Comparison of ENCODE assay signal across 15 cellular contexts in the genomic region with DNA sequence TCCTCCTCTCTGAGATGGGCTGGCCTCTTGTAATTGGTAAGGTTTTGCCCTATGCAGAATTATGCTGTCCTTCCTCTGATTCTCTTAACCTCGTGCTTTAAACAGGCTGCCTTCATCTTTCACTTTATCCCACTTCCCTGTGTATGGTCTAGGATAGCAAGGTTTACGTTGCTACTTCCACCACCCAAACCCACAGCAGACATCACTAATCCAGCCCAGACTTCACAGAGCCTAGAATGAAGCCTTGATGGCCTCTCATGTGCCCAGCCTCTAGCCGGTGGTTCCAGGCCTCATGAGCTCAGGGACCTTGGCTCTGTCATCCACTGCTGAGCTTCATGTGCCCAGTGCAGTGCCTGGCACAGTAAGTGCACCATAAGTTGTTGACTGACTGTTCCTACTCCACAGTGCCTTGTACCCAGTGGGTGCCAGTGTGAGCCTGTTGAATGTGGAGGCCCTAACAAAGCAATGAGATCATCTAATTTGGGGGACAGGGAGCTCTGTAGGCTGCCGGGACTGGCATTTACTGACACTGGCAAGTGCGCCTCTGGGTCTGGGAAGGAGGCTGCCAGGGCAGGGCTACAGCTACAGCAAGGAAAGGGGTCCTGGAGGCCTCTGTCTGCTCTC. TPM values are rescaled to one million over a fixed set of nuclear protein-coding genes. Genes with fewer than 3 reads are reported as not detected.
DNase-seq lines count a peak whose midpoint lies in the region; ATAC-seq, FAIRE-seq and TF ChIP-seq lines count a peak whose summit lies in the region.
"Had no signal": no experiment of that assay in that cellular context is flagged by ENCODE, and none has a peak within 500 bp of the region (broad histone marks: within the 10 kb centered on the region; RNA-seq: fewer than 3 reads in every experiment).

No MANE protein-coding gene starts in this region.

- peaks cover 46% of the 10 kb centered on the region for H4K20me1 ChIP-seq in astrocyte (ENCODE audit: insufficient read depth, low read length)

- H2AFZ ChIP-seq in astrocyte (ENCODE audit: low read depth, low read length), result no peak overlapping the region

- H3K9ac ChIP-seq in astrocyte (ENCODE audit: low read length), result peak overlapping the region; percentile 2

- peaks cover 6 to 32% (median 25%) of the 10 kb centered on the region in 4 donors for H3K4me1 Mint-ChIP-seq in CD4-positive, CD25-positive, alpha-beta regulatory T cell
- H3K4me1 Mint-ChIP-seq in astrocyte (ENCODE audit: low read depth, unreplicated experiment), result peaks cover 35% of the 10 kb centered on the region

- ATAC-seq in CD4-positive, CD25-positive, alpha-beta regulatory T cell (ENCODE audit: low read depth in 2 of 2), result no peak
- ATAC-seq in GM18861 (IDR thresholded peaks at IDR 0.05; ENCODE audit: unreplicated experiment) (no peak), GM18867 (IDR thresholded peaks at IDR 0.05; ENCODE audit: unreplicated experiment) (no peak), GM21447 (IDR thresholded peaks at IDR 0.05; ENCODE audit: unreplicated experiment) (no peak)
- ATAC-seq: activated CD4-positive, alpha-beta T cell treated with anti-CD3 and anti-CD28 coated beads for 36 hours; left colon had no signal

- no peak overlapping the region for H3K27ac ChIP-seq in CD4-positive, CD25-positive, alpha-beta regulatory T cell (ENCODE audit: insufficient read depth, low read length, poor library complexity, severe bottlenecking)
- H3K27ac ChIP-seq in HL-60 (replicated peaks) (0 out of 2 replicates have a peak overlapping the region, but pooled peaks have one; percentile 15), astrocyte (ENCODE audit: low read depth, low read length) (peak overlapping the region; percentile 14), neutrophil (peak overlapping the region; percentile 98)

- no peak for FAIRE-seq in astrocyte (lab: Jason Lieb, UNC)
- FAIRE-seq: endometrium had no signal

- no peak overlapping the region for H3K4me3 ChIP-seq in CD4-positive, CD25-positive, alpha-beta regulatory T cell (ENCODE audit: low read depth, low read length)
- H3K4me3 ChIP-seq in HL-60 (replicated peaks; ENCODE audit: insufficient read depth, low read length) (no peak overlapping the region), astrocyte (ENCODE audit: insufficient read depth, low read depth, low read length) (no peak overlapping the region), neutrophil (ENCODE audit: low read depth in 1 of 2, low read length in 1 of 2) (peak overlapping the region; percentile 26 to 58)

- peak overlapping the region; percentile 56 for H3K4me2 ChIP-seq in astrocyte (ENCODE audit: low read length)

- no peak for DNase-seq in CD4-positive, CD25-positive, alpha-beta regulatory T cell
- DNase-seq in HL-60 (ENCODE audit: low read depth in 1 of 2, low spot score in 1 of 2) (no peak), astrocyte (ENCODE audit: low read depth) (no peak), NCI-H2029 (lab: John Stamatoyannopoulos, UW) (no peak)
- DNase-seq: activated CD4-positive, alpha-beta T cell treated with anti-CD3 and anti-CD28 coated beads for 36 hours; activated T-cell treated with anti-CD3 and anti-CD28 coated beads for 4 hours; cerebellar nuclear complex; left colon; NCI-H82; posterior cingulate gyrus had no signal

- no peaks in the 10 kb centered on the region for H3K9me3 ChIP-seq in CD4-positive, CD25-positive, alpha-beta regulatory T cell (ENCODE audit: control insufficient read depth in 2 of 2, low read length in 2 of 2)
- H3K9me3 ChIP-seq in astrocyte (ENCODE audit: insufficient read depth, low read depth, low read length) (no peaks in the 10 kb centered on the region), neutrophil (no peaks in the 10 kb centered on the region)

- peaks cover 34% of the 10 kb centered on the region for H3K79me2 ChIP-seq in astrocyte (ENCODE audit: insufficient read depth, low read length)

- peaks cover 22% of the 10 kb centered on the region for H3K4me1 ChIP-seq in CD4-positive, CD25-positive, alpha-beta regulatory T cell (ENCODE audit: control insufficient read depth, insufficient read depth, low read length, poor library complexity, severe bottlenecking)
- H3K4me1 ChIP-seq in astrocyte (ENCODE audit: insufficient read depth, low read length) (peaks cover 45% of the 10 kb centered on the region), neutrophil (ENCODE audit: control insufficient read depth in 1 of 2, insufficient read depth in 1 of 2, low read depth in 1 of 2, low read length in 1 of 2) (peaks cover 98 to 99% of the 10 kb centered on the region in 2 experiments)

- H3K36me3 Mint-ChIP-seq in CD4-positive, CD25-positive, alpha-beta regulatory T cell, result peaks cover 21% of the 10 kb centered on the region
- H3K36me3 Mint-ChIP-seq in astrocyte (ENCODE audit: low read depth, unreplicated experiment), result peaks cover 6% of the 10 kb centered on the region

- peaks cover 47% of the 10 kb centered on the region for H3K36me3 ChIP-seq in CD4-positive, CD25-positive, alpha-beta regulatory T cell (ENCODE audit: control insufficient read depth, insufficient read depth, low read length)
- H3K36me3 ChIP-seq in astrocyte (ENCODE audit: insufficient read depth, low read length), result peaks cover 2% of the 10 kb centered on the region
- H3K36me3 ChIP-seq in neutrophil, result peaks cover 79% of the 10 kb centered on the region

- H3K27ac Mint-ChIP-seq in CD4-positive, CD25-positive, alpha-beta regulatory T cell, result peak overlapping the region in 2 of 3 donors; percentile 73 to 94
- H3K27ac Mint-ChIP-seq in astrocyte (ENCODE audit: unreplicated experiment), result no peak overlapping the region
- H3K27ac Mint-ChIP-seq: activated CD4-positive, alpha-beta T cell treated with anti-CD3 and anti-CD28 coated beads for 36 hours had no signal

- no peaks in the 10 kb centered on the region for H3K27me3 ChIP-seq in CD4-positive, CD25-positive, alpha-beta regulatory T cell (ENCODE audit: control insufficient read depth, insufficient read depth, low read length)
- H3K27me3 ChIP-seq in HL-60 (ENCODE audit: insufficient read depth, poor library complexity, severe bottlenecking) (no peaks in the 10 kb centered on the region), astrocyte (ENCODE audit: insufficient read depth, low read length) (no peaks in the 10 kb centered on the region), neutrophil (no peaks in the 10 kb centered on the region)

- no peak for TF ChIP-seq CTCF in HL-60 (IDR thresholded peaks at IDR 0.05; ENCODE audit: insufficient read depth, low read length)
- no peak for TF ChIP-seq CTCF in astrocyte (IDR thresholded peaks at IDR 0.05; ENCODE audit: insufficient read depth, low read depth, low read length)
- no peak for TF ChIP-seq CTCF in neutrophil (IDR thresholded peaks at IDR 0.05)

- H3K27me3 Mint-ChIP-seq in CD4-positive, CD25-positive, alpha-beta regulatory T cell, result no peaks in the 10 kb centered on the region
- no peaks in the 10 kb centered on the region for H3K27me3 Mint-ChIP-seq in astrocyte (ENCODE audit: low read depth, unreplicated experiment)
- H3K27me3 Mint-ChIP-seq: activated CD4-positive, alpha-beta T cell treated with anti-CD3 and anti-CD28 coated beads for 36 hours had no signal

- no peaks in the 10 kb centered on the region for H3K9me3 Mint-ChIP-seq in CD4-positive, CD25-positive, alpha-beta regulatory T cell
- H3K9me3 Mint-ChIP-seq in astrocyte (ENCODE audit: unreplicated experiment), result no peaks in the 10 kb centered on the region

- H3K4me3 Mint-ChIP-seq in CD4-positive, CD25-positive, alpha-beta regulatory T cell, result peak overlapping the region in 1 of 4 donors; percentile 42
- peak overlapping the region; percentile 3 for H3K4me3 Mint-ChIP-seq in astrocyte (ENCODE audit: unreplicated experiment)
- H3K4me3 Mint-ChIP-seq: activated CD4-positive, alpha-beta T cell treated with anti-CD3 and anti-CD28 coated beads for 36 hours had no signal

RNA-seq across cellular contexts. Expression of a gene that starts 12.5 kb away (rescaled TPM):
- 73.3 TPM for total RNA-seq in CD4-positive, CD25-positive, alpha-beta regulatory T cell
- polyA plus RNA-seq in CD4-positive, CD25-positive, alpha-beta regulatory T cell, result 10 to 100 TPM in 1 of 4 donors, 1 to 10 TPM in 3; 6.9 to 12.9 (median 8.2) TPM
- 18.6 and 24.2 TPM in 2 replicates for total RNA-seq in astrocyte

Comparison
In these comparisons a context has a peak if more than half of its experiments do, and no peak if none do; other contexts are left out.
1. H3K4me3 ChIP-seq: peak in neutrophil (2 of 2); none in CD4-positive, CD25-positive, alpha-beta regulatory T cell (single experiment), HL-60 (single experiment) and astrocyte (single experiment).